ENCODE assay signal across 16 cellular contexts in genomic region chr19:51800849-51801244, GRCh38. TPM values are rescaled to one million over a fixed set of nuclear protein-coding genes. Genes with fewer than 3 reads are reported as not detected.
A peak's percentile ranks its signal among the peaks of the same experiment; 100 is the strongest.
DNase-seq lines count a peak whose midpoint lies in the region; ATAC-seq, FAIRE-seq and TF ChIP-seq lines count a peak whose summit lies in the region.
"Had no signal": no experiment of that assay in that cellular context is flagged by ENCODE, and none has a peak within 500 bp of the region (broad histone marks: within the 10 kb centered on the region; RNA-seq: fewer than 3 reads in every experiment).

No MANE protein-coding gene starts in this region.

- peaks cover 7 to 22% of the 10 kb centered on the region in 2 donors for H3K27me3 Mint-ChIP-seq in CD8-positive, alpha-beta memory T cell

- peak overlapping the region; percentile 80 for H3K27ac ChIP-seq in CD8-positive, alpha-beta memory T cell (ENCODE audit: low read depth, low read length)
- peak overlapping the region; percentile 97 for H3K27ac ChIP-seq in K562 (ENCODE audit: extremely low read depth, low read depth, low read length)
- H3K27ac ChIP-seq in osteoblast (ENCODE audit: low read depth, low read length), result peak overlapping the region; percentile 82

- peak overlapping the region; percentile 52; the same call in 1 of the 2 replicates for H2AFZ ChIP-seq in K562 (ENCODE audit: low read depth, low read length)
- no peak overlapping the region for H2AFZ ChIP-seq in osteoblast (ENCODE audit: low read length)

- no peak overlapping the region for H3K4me3 Mint-ChIP-seq in CD8-positive, alpha-beta memory T cell

- H3K36me3 Mint-ChIP-seq in CD8-positive, alpha-beta memory T cell, result no peaks in the 10 kb centered on the region

- no peak overlapping the region for H3K4me3 ChIP-seq in CD8-positive, alpha-beta memory T cell (ENCODE audit: low read length)
- no peak overlapping the region; the same call in 1 of the 2 replicates for H3K4me3 ChIP-seq in K562
- no peak overlapping the region for H3K4me3 ChIP-seq in osteoblast (ENCODE audit: insufficient read depth, low read length)
- H3K4me3 ChIP-seq: BLaER1 treated with 17β-estradiol and CSF1 and Interleukin-3, amounts not matched to agents 10 nM and 100 nM had no signal

- H4K20me1 ChIP-seq in K562 (replicated peaks; ENCODE audit: control insufficient read depth, insufficient read depth, low read length) (no peaks in the 10 kb centered on the region), osteoblast (ENCODE audit: insufficient read depth, low read length) (no peaks in the 10 kb centered on the region)
- H4K20me1 ChIP-seq: BLaER1 treated with 17β-estradiol and CSF1 and Interleukin-3, amounts not matched to agents 10 nM and 100 nM had no signal

- TF ChIP-seq CTCF in K562 (IDR thresholded peaks at IDR 0.05 in 2 of 3, conservative IDR thresholded peaks at IDR 0.05 in 1 of 3; ENCODE audit: insufficient read depth in 2 of 3, low read depth in 1 of 3, low read length in 3 of 3), result no peak
- TF ChIP-seq CTCF in osteoblast (IDR thresholded peaks at IDR 0.05; ENCODE audit: extremely low read depth, low read depth, low read length), result no peak

- ATAC-seq in K562, result peak; percentile 11; the same call in 2 of the 3 replicates
- ATAC-seq: PC-3 had no signal

- H3K4me1 Mint-ChIP-seq in CD8-positive, alpha-beta memory T cell, result no peaks in the 10 kb centered on the region

- BruUV-seq in K562 (replicated peaks; lab: Mats Ljungman, UMichigan), result no TSS peak

- no peak overlapping the region for H3K27ac Mint-ChIP-seq in CD8-positive, alpha-beta memory T cell

- TF ChIP-seq POLR2A in K562 (conservative IDR thresholded peaks at IDR 0.05), result no peak

- peak overlapping the region in 1 of 2 experiments; percentile 74; a peak in 2 of 4 replicates for H3K9ac ChIP-seq in K562 (ENCODE audit: insufficient read depth in 1 of 2, low read depth in 2 of 2, low read length in 2 of 2)
- H3K9ac ChIP-seq: BLaER1 treated with 17β-estradiol and CSF1 and Interleukin-3, amounts not matched to agents 10 nM and 100 nM had no signal

- H3K9me1 ChIP-seq in K562 (ENCODE audit: control insufficient read depth, insufficient read depth, low read length), result no peaks in the 10 kb centered on the region

- H3K4me2 ChIP-seq in K562 (ENCODE audit: insufficient read depth, low read length) (peak overlapping the region; percentile 81), osteoblast (ENCODE audit: insufficient read depth, low read length) (no peak overlapping the region)

- H3K9me3 ChIP-seq in CD8-positive, alpha-beta memory T cell (ENCODE audit: low read length), result no peaks in the 10 kb centered on the region
- H3K9me3 ChIP-seq in K562 (replicated peaks; ENCODE audit: control insufficient read depth, insufficient read depth, low read depth, low read length) (peaks cover 9% of the 10 kb centered on the region), osteoblast (ENCODE audit: low read depth, low read length) (no peaks in the 10 kb centered on the region)

- no peak for FAIRE-seq in K562 (lab: Jason Lieb, UNC)
- FAIRE-seq: H54 had no signal

- intact Hi-C loops in K562 (cut with micrococcal nuclease), result loop anchor here (2.0 kb wide), 1 partner anchor 16 kb away; no protein-coding TSS in a partner anchor

- WGBS in K562 (ENCODE audit: insufficient coverage, low coverage, missing lambda C conversion rate), result 0% methylated on average over 2 of the region's 2 CpGs

- peaks cover 27% of the 10 kb centered on the region for H3K79me2 ChIP-seq in K562 (ENCODE audit: control insufficient read depth, insufficient read depth, low read length)
- no peaks in the 10 kb centered on the region for H3K79me2 ChIP-seq in osteoblast (ENCODE audit: insufficient read depth, low read length)

- no peak for DNase-seq in CD8-positive, alpha-beta memory T cell
- DNase-seq in HUDEP-2 (lab: John Stamatoyannopoulos, UW; ENCODE audit: unreplicated experiment in 76 of 76) (peak in 59 of 76 experiments; percentile 11 to 84 (median 51)), K562 (ENCODE audit: extremely low read depth in 1 of 4, low spot score in 3 of 4) (peak in 3 of 4 experiments; percentile 24 to 73 (median 56)), osteoblast (ENCODE audit: insufficient read length, low spot score, missing footprints) (no peak), globus pallidus (ENCODE audit: low spot score) (no peak), NCI-H1436 treated with DMSO at 0.1 percent for 48 hours (lab: John Stamatoyannopoulos, UW) (no peak), AML-193 (lab: John Stamatoyannopoulos, UW) (no peak)
- DNase-seq: DMS53; Karpas-422; NCI-H146; NCI-H2227 treated with DMSO at 0.1 percent for 48 hours; NCI-H524 treated with DMSO at 0.1 percent for 48 hours; NK-92 treated with Interleukin-12 subunit alpha and Interleukin-12 subunit beta, amount 100 ng/mL, for 24 hours; PC-3 had no signal

- no peak for TF ChIP-seq RAD21 in K562 (CRISPR knock-in tag; conservative IDR thresholded peaks at IDR 0.05 in 1 of 2, IDR thresholded peaks at IDR 0.05 in 1 of 2)

- in situ Hi-C loops in K562 (cut with MboI), result no loop called here

- peaks cover 0 to 23% (median 14%) of the 10 kb centered on the region in 5 donors for H3K9me3 Mint-ChIP-seq in CD8-positive, alpha-beta memory T cell

- POLR2A ChIA-PET in CD8-positive, alpha-beta memory T cell (lab: Charles Lee), result no interaction called here
- POLR2A ChIA-PET in K562 (lab: Yijun Ruan, JAX), result no interaction called here

- CTCF ChIA-PET in CD8-positive, alpha-beta memory T cell (lab: Charles Lee), result no interaction called here
- CTCF ChIA-PET in K562 (lab: Yijun Ruan, JAX; ENCODE audit: low intra/inter-chr PET ratio), result no interaction called here

- no peaks in the 10 kb centered on the region for H3K36me3 ChIP-seq in CD8-positive, alpha-beta memory T cell (ENCODE audit: insufficient read depth, low read length)
- H3K36me3 ChIP-seq in K562 (ENCODE audit: control insufficient read depth, insufficient read depth, low read length), result 0 out of 3 replicates have a peak, but pooled peaks cover 2% of the 10 kb centered on the region
- H3K36me3 ChIP-seq in osteoblast (ENCODE audit: insufficient read depth, low read length), result no peaks in the 10 kb centered on the region

- no peaks in the 10 kb centered on the region for H3K4me1 ChIP-seq in CD8-positive, alpha-beta memory T cell (ENCODE audit: insufficient read depth, low read length)
- H3K4me1 ChIP-seq in K562 (replicated peaks in 1 of 2; ENCODE audit: control insufficient read depth in 2 of 2, insufficient read depth in 2 of 2, low read length in 2 of 2) (peaks cover 22 to 79% of the 10 kb centered on the region in 2 experiments), osteoblast (ENCODE audit: insufficient read depth, low read length) (peaks cover 18% of the 10 kb centered on the region)

- no peaks in the 10 kb centered on the region for H3K27me3 ChIP-seq in CD8-positive, alpha-beta memory T cell (ENCODE audit: insufficient read depth, low read length, poor library complexity, severe bottlenecking)
- no peaks in the 10 kb centered on the region for H3K27me3 ChIP-seq in K562 (ENCODE audit: control insufficient read depth in 2 of 2, insufficient read depth in 2 of 2, low read length in 2 of 2)
- H3K27me3 ChIP-seq in osteoblast (ENCODE audit: insufficient read depth, low read length), result no peaks in the 10 kb centered on the region
- H3K27me3 ChIP-seq: BLaER1 treated with 17β-estradiol and CSF1 and Interleukin-3, amounts not matched to agents 10 nM and 100 nM had no signal

- no peak; the same call in 1 of the 2 replicates for TF ChIP-seq EP300 in K562 (IDR thresholded peaks at IDR 0.05; ENCODE audit: low read length)

RNA-seq across cellular contexts. Expression of gene FPR3, which starts 5.9 kb away (rescaled TPM):
- 1 to 10 TPM; 1.1 to 1.3 TPM for total RNA-seq in CD8-positive, alpha-beta memory T cell
- not detected for polyA plus RNA-seq in CD8-positive, alpha-beta memory T cell
- 0.55 and 0.60 TPM in 2 replicates for total RNA-seq in K562 (2011; cell fraction: chromatin; rRNA removed; ENCODE audit: low replicate concordance)
- 0.33 and 0.39 TPM in 2 replicates for total RNA-seq in K562 (2011; cell fraction: nucleolus; rRNA removed)
- 0.29 and 0.53 TPM in 2 replicates for total RNA-seq in K562 (2011; cell fraction: nucleoplasm; rRNA removed)
- total RNA-seq in K562 (2014; rRNA removed) (0.09 and 0.41 TPM in 2 replicates), K562 (2014; rRNA removed; fragmentation: Illumina TruSeq; extraction: Trizol) (0.22 and 0.35 TPM in 2 replicates), K562 (2015; rRNA removed; fragmentation: Illumina TruSeq; extraction: Trizol) (0.51 and 0.57 TPM in 2 replicates), K562 (2021) (0.13 and 0.22 TPM in 2 replicates), osteoblast (0.59 and 1.1 TPM in 2 replicates)
- polyA plus RNA-seq in K562 (2011; rRNA removed) (0.45 and 1.3 TPM in 2 replicates), K562 (2014; fragmentation: Illumina TruSeq; extraction: Trizol) (0.22 and 0.39 TPM in 2 replicates), K562 (2014; fragmentation: Nextera tagmentation; extraction: Ambion mirVana) (under 1 TPM in 1 of 2 experiments, not detected in 1; 0.08 TPM), K562 (2014; rRNA removed) (0.24 and 0.25 TPM in 2 replicates)
- polyA plus RNA-seq in K562 (2011; cell fraction: cytosol; rRNA removed), result 0.07 and 1.4 TPM in 2 replicates
- 0.10 and 0.67 TPM in 2 replicates for polyA plus RNA-seq in K562 (2011; cell fraction: nucleus; rRNA removed)
- polyA plus RNA-seq in K562 (2012), result 1.8 and 2.3 TPM in 2 replicates
- polyA minus RNA-seq in K562 (2011; rRNA and poly(A)+ RNA removed), result 0.42 and 1.8 TPM in 2 replicates
- polyA minus RNA-seq in K562 (2011; cell fraction: cytosol; rRNA and poly(A)+ RNA removed), result 0.64 TPM in 1 of 2 replicates, not detected in the other
- 0.13 and 0.67 TPM in 2 replicates for polyA minus RNA-seq in K562 (2011; cell fraction: nucleus; rRNA and poly(A)+ RNA removed)

RNA-seq across cellular contexts. Expression of gene FPR2, which starts 39.9 kb away (rescaled TPM):
- not detected for total RNA-seq in CD8-positive, alpha-beta memory T cell
- polyA plus RNA-seq in CD8-positive, alpha-beta memory T cell, result not detected
- total RNA-seq in K562 (2011; cell fraction: chromatin; rRNA removed; ENCODE audit: low replicate concordance), result not detected in 2 replicates
- total RNA-seq in K562 (2011; cell fraction: nucleolus; rRNA removed), result not detected in 2 replicates
- not detected in 2 replicates for total RNA-seq in K562 (2011; cell fraction: nucleoplasm; rRNA removed)
- total RNA-seq in K562 (2014; rRNA removed) (not detected in 2 replicates), K562 (2014; rRNA removed; fragmentation: Illumina TruSeq; extraction: Trizol) (not detected in 2 replicates), K562 (2015; rRNA removed; fragmentation: Illumina TruSeq; extraction: Trizol) (not detected in 2 replicates), K562 (2021) (not detected in 2 replicates), osteoblast (0.29 and 0.36 TPM in 2 replicates)
- polyA plus RNA-seq in K562 (2011; rRNA removed) (not detected in 2 replicates), K562 (2014; fragmentation: Illumina TruSeq; extraction: Trizol) (not detected in 2 replicates), K562 (2014; fragmentation: Nextera tagmentation; extraction: Ambion mirVana) (under 1 TPM; 0.03 to 0.07 TPM), K562 (2014; rRNA removed) (0.15 and 0.19 TPM in 2 replicates)
- polyA plus RNA-seq in K562 (2011; cell fraction: cytosol; rRNA removed), result 0.07 TPM in 1 of 2 replicates, not detected in the other
- polyA plus RNA-seq in K562 (2011; cell fraction: nucleus; rRNA removed), result not detected in 2 replicates
- polyA plus RNA-seq in K562 (2012), result 0.04 and 0.12 TPM in 2 replicates
- not detected in 2 replicates for polyA minus RNA-seq in K562 (2011; rRNA and poly(A)+ RNA removed)
- not detected in 2 replicates for polyA minus RNA-seq in K562 (2011; cell fraction: cytosol; rRNA and poly(A)+ RNA removed)
- not detected in 2 replicates for polyA minus RNA-seq in K562 (2011; cell fraction: nucleus; rRNA and poly(A)+ RNA removed)
- total RNA-seq: PC-3 had no signal

RNA-seq across cellular contexts. Expression of gene FPR1, which starts 49.2 kb away (rescaled TPM):
- not detected for total RNA-seq in CD8-positive, alpha-beta memory T cell
- not detected for polyA plus RNA-seq in CD8-positive, alpha-beta memory T cell
- total RNA-seq in K562 (2011; cell fraction: chromatin; rRNA removed; ENCODE audit: low replicate concordance), result not detected in 2 replicates
- not detected in 2 replicates for total RNA-seq in K562 (2011; cell fraction: nucleolus; rRNA removed)
- total RNA-seq in K562 (2011; cell fraction: nucleoplasm; rRNA removed), result not detected in 2 replicates
- total RNA-seq in K562 (2014; rRNA removed) (not detected in 2 replicates), K562 (2014; rRNA removed; fragmentation: Illumina TruSeq; extraction: Trizol) (not detected in 2 replicates), K562 (2015; rRNA removed; fragmentation: Illumina TruSeq; extraction: Trizol) (0.25 TPM in 1 of 2 replicates, not detected in the other), K562 (2021) (0.18 TPM in 1 of 2 replicates, not detected in the other), osteoblast (4.4 and 5.1 TPM in 2 replicates)
- polyA plus RNA-seq in K562 (2011; rRNA removed) (0.04 TPM in 1 of 2 replicates, not detected in the other), K562 (2014; fragmentation: Illumina TruSeq; extraction: Trizol) (0.06 and 0.12 TPM in 2 replicates), K562 (2014; fragmentation: Nextera tagmentation; extraction: Ambion mirVana) (under 1 TPM; 0.10 to 0.14 TPM), K562 (2014; rRNA removed) (1.7 TPM in 1 of 2 replicates, not detected in the other)
- 0.07 and 0.12 TPM in 2 replicates for polyA plus RNA-seq in K562 (2011; cell fraction: cytosol; rRNA removed)
- polyA plus RNA-seq in K562 (2011; cell fraction: nucleus; rRNA removed), result not detected in 2 replicates
- polyA plus RNA-seq in K562 (2012), result 0.07 and 0.19 TPM in 2 replicates
- 0.14 and 0.15 TPM in 2 replicates for polyA minus RNA-seq in K562 (2011; rRNA and poly(A)+ RNA removed)
- polyA minus RNA-seq in K562 (2011; cell fraction: cytosol; rRNA and poly(A)+ RNA removed), result not detected in 2 replicates
- polyA minus RNA-seq in K562 (2011; cell fraction: nucleus; rRNA and poly(A)+ RNA removed), result not detected in 2 replicates

Comparison
In these comparisons a context has a peak if more than half of its experiments do, and no peak if none do; other contexts are left out.
1. DNase-seq: peak in HUDEP-2 (59 of 76) and K562 (3 of 4); none in CD8-positive, alpha-beta memory T cell (0 of 5), osteoblast (single experiment), globus pallidus (single experiment), NCI-H1436 treated with DMSO at 0.1 percent for 48 hours (single experiment) and AML-193 (0 of 2).
2. Peak in every context shown above with its lines, with median percentiles within 50 percentile points of each other: H3K27ac ChIP-seq.